7 cellular contexts compared by ENCODE assay signal in the genomic region with DNA sequence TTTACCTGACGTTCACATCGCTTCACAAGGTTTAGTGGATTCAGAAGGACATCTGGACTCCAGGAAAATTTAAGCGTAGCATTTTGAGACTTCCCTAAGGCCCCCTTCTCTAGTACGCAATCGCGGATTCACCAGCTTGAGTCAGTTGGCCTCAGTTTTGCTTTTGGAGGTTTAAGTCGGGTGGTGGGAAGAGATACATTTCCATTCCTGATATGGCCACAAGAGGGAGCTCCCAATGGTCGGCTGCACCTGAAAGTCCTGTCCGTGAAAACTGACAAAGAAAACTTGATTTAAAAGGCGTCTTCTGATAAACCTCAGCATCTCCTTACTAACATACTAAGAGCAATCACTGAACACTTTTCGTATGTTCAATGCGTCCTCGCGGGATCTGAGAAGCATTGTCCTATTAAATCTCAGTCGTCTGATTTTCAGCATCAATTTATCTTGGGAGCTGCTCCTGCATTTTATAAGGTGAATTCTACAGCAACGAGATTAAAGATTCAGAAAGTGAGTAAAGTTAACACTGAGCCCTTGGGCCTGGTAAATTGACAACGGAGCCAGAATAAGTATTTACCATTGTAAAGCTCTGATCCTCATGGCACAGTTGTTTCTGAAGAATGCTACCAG. TPM values are rescaled to one million over a fixed set of nuclear protein-coding genes. Genes with fewer than 3 reads are reported as not detected.
DNase-seq lines count a peak whose midpoint lies in the region; ATAC-seq, FAIRE-seq and TF ChIP-seq lines count a peak whose summit lies in the region.

No MANE protein-coding gene starts in this region.

- POLR2A ChIA-PET in activated CD8-positive, alpha-beta T cell treated with anti-CD3 and anti-CD28 coated beads, Interleukin-2, amount 10 ng/mL, durations not matched to agents 7 days and 5 days (lab: Charles Lee): interaction anchor here (0.7 kb wide), 1 partner anchor 517 kb away, joined by 4 read pairs; no protein-coding TSS in a partner anchor
- POLR2A ChIA-PET in endothelial cell of umbilical vein (lab: Charles Lee): interaction anchor here (1.0 to 1.3 kb wide), 3 partner anchors 23 to 337 kb away, joined by 3 read pairs; partner anchors contain the start of gene SEPSECS

- no peak for FAIRE-seq in endothelial cell of umbilical vein (lab: Jason Lieb, UNC)

- BruUV-seq in endothelial cell of umbilical vein (replicated peaks; lab: Mats Ljungman, UMichigan): no TSS peak

- peaks cover 0 to 2% of the 10 kb centered on the region in 2 experiments for H3K27me3 ChIP-seq in endothelial cell of umbilical vein (ENCODE audit: control insufficient read depth in 2 of 2, insufficient read depth in 2 of 2, low read length in 2 of 2)

- intact Hi-C loops in endothelial cell of umbilical vein (cut with micrococcal nuclease): loop anchor here (1.0 to 2.0 kb wide), 5 partner anchors 22 to 491 kb away; partner anchors contain the start of gene SEPSECS

- no peaks in the 10 kb centered on the region for H3K79me2 ChIP-seq in endothelial cell of umbilical vein (ENCODE audit: control insufficient read depth, insufficient read depth, low read length)

- no peaks in the 10 kb centered on the region for H3K36me3 Mint-ChIP-seq in activated CD8-positive, alpha-beta T cell treated with anti-CD3 and anti-CD28 coated beads, Interleukin-2, amount 10 ng/mL, durations not matched to agents 7 days and 5 days (ENCODE audit: low read depth)
- H3K36me3 Mint-ChIP-seq in stimulated activated effector memory CD8-positive, alpha-beta T cell treated with anti-CD3 and anti-CD28 coated beads, Interleukin-12 subunit alpha, Interleukin-12 subunit beta, amount 100 ng/mL, for 72 hours: no peaks in the 10 kb centered on the region

- no peaks in the 10 kb centered on the region for H3K9me3 Mint-ChIP-seq in activated CD8-positive, alpha-beta T cell treated with anti-CD3 and anti-CD28 coated beads, Interleukin-2, amount 10 ng/mL, durations not matched to agents 7 days and 5 days (ENCODE audit: insufficient read depth)
- H3K9me3 Mint-ChIP-seq in stimulated activated effector memory CD8-positive, alpha-beta T cell treated with anti-CD3 and anti-CD28 coated beads, Interleukin-12 subunit alpha, Interleukin-12 subunit beta, amount 100 ng/mL, for 72 hours: no peaks in the 10 kb centered on the region

- H3K36me3 ChIP-seq in endothelial cell of umbilical vein (ENCODE audit: control insufficient read depth in 2 of 2, extremely low read depth in 1 of 2, insufficient read depth in 2 of 2, low read length in 2 of 2): no peaks in the 10 kb centered on the region

- dilution Hi-C loops in endothelial cell of umbilical vein (cut with MboI; ENCODE audit: extremely low pct_ligation_motif_present, low sequenced_read_pairs): no loop called here

- no peak overlapping the region for H3K27ac Mint-ChIP-seq in activated CD8-positive, alpha-beta T cell treated with anti-CD3 and anti-CD28 coated beads, Interleukin-2, amount 10 ng/mL, durations not matched to agents 7 days and 5 days
- H3K27ac Mint-ChIP-seq in stimulated activated effector memory CD8-positive, alpha-beta T cell treated with anti-CD3 and anti-CD28 coated beads, Interleukin-12 subunit alpha, Interleukin-12 subunit beta, amount 100 ng/mL, for 72 hours: no peak overlapping the region

- ATAC-seq in HG02981 (IDR thresholded peaks at IDR 0.05; ENCODE audit: unreplicated experiment): peak; percentile 63
- peak; percentile 61 for ATAC-seq in activated CD8-positive, alpha-beta T cell treated with anti-CD3 and anti-CD28 coated beads, Interleukin-2, amount 10 ng/mL, durations not matched to agents 7 days and 5 days
- no peak for ATAC-seq in stimulated activated effector memory CD8-positive, alpha-beta T cell treated with anti-CD3 and anti-CD28 coated beads, Interleukin-12 subunit alpha, Interleukin-12 subunit beta, amount 100 ng/mL, for 72 hours

- peak; percentile 8 for TF ChIP-seq POLR2A in endothelial cell of umbilical vein (IDR thresholded peaks at IDR 0.05; ENCODE audit: low read depth, low read length)

- peaks cover 3% of the 10 kb centered on the region for H3K27me3 Mint-ChIP-seq in activated CD8-positive, alpha-beta T cell treated with anti-CD3 and anti-CD28 coated beads, Interleukin-2, amount 10 ng/mL, durations not matched to agents 7 days and 5 days (ENCODE audit: low read depth)

- H3K4me3 ChIP-seq in endothelial cell of umbilical vein (replicated peaks in 1 of 3; ENCODE audit: insufficient read depth in 1 of 3, low read depth in 1 of 3, low read length in 3 of 3): peak overlapping the region in 2 of 3 experiments; percentile 2 to 53

- peaks cover 11% of the 10 kb centered on the region for H3K4me1 Mint-ChIP-seq in activated CD8-positive, alpha-beta T cell treated with anti-CD3 and anti-CD28 coated beads, Interleukin-2, amount 10 ng/mL, durations not matched to agents 7 days and 5 days (ENCODE audit: low read depth)
- H3K4me1 Mint-ChIP-seq in stimulated activated effector memory CD8-positive, alpha-beta T cell treated with anti-CD3 and anti-CD28 coated beads, Interleukin-12 subunit alpha, Interleukin-12 subunit beta, amount 100 ng/mL, for 72 hours: no peaks in the 10 kb centered on the region

- DNase-seq in GM10266 (ENCODE audit: extremely low spot score): peak; percentile 63
- peak; percentile 52 for DNase-seq in NCI-H748 (lab: John Stamatoyannopoulos, UW; ENCODE audit: unreplicated experiment)
- peak; percentile 66 for DNase-seq in activated CD8-positive, alpha-beta T cell treated with anti-CD3 and anti-CD28 coated beads, Interleukin-2, amount 10 ng/mL, durations not matched to agents 7 days and 5 days
- DNase-seq in endothelial cell of umbilical vein (ENCODE audit: low read depth, low spot score): peak; percentile 90
- DNase-seq in mucosa of gallbladder (ENCODE audit: low spot score): peak; percentile 61
- peak; percentile 13 to 62 for DNase-seq in stimulated activated effector memory CD8-positive, alpha-beta T cell treated with anti-CD3 and anti-CD28 coated beads, Interleukin-12 subunit alpha, Interleukin-12 subunit beta, amount 100 ng/mL, for 72 hours (ENCODE audit: low spot score in 2 of 2)

- H3K9ac ChIP-seq in endothelial cell of umbilical vein (replicated peaks; ENCODE audit: extremely low read depth, insufficient read depth, low read length): peak overlapping the region; percentile 81

- H3K4me1 ChIP-seq in endothelial cell of umbilical vein (ENCODE audit: control insufficient read depth, extremely low read depth, insufficient read depth, low read length): peaks cover 17% of the 10 kb centered on the region

- no peaks in the 10 kb centered on the region for H3K9me1 ChIP-seq in endothelial cell of umbilical vein (replicated peaks; ENCODE audit: control insufficient read depth, extremely low read depth, insufficient read depth, low read length)

- peak overlapping the region; percentile 36 for H3K4me3 Mint-ChIP-seq in activated CD8-positive, alpha-beta T cell treated with anti-CD3 and anti-CD28 coated beads, Interleukin-2, amount 10 ng/mL, durations not matched to agents 7 days and 5 days
- H3K4me3 Mint-ChIP-seq in stimulated activated effector memory CD8-positive, alpha-beta T cell treated with anti-CD3 and anti-CD28 coated beads, Interleukin-12 subunit alpha, Interleukin-12 subunit beta, amount 100 ng/mL, for 72 hours: no peak overlapping the region

- peak overlapping the region; percentile 91 for H3K27ac ChIP-seq in endothelial cell of umbilical vein (ENCODE audit: insufficient read depth, low read depth, low read length)

- H3K4me2 ChIP-seq in endothelial cell of umbilical vein (ENCODE audit: insufficient read depth, low read length): peak overlapping the region; percentile 90

- TF ChIP-seq CTCF in GM10266 (IDR thresholded peaks at IDR 0.05; ENCODE audit: control insufficient read depth, insufficient read depth, low read depth, missing control alignments) (peak; percentile 73), endothelial cell of umbilical vein (IDR thresholded peaks at IDR 0.05; ENCODE audit: extremely low read depth in 1 of 2, insufficient read depth in 1 of 2, low read depth in 1 of 2, low read length in 2 of 2) (peak; percentile 82 to 85)

- H4K20me1 ChIP-seq in endothelial cell of umbilical vein (replicated peaks; ENCODE audit: control insufficient read depth, extremely low read depth, insufficient read depth, low read length): no peaks in the 10 kb centered on the region

- H2AFZ ChIP-seq in endothelial cell of umbilical vein (ENCODE audit: low read depth, low read length): peak overlapping the region; percentile 72

- H3K9me3 ChIP-seq in endothelial cell of umbilical vein (replicated peaks; ENCODE audit: control insufficient read depth, insufficient read depth, low read length): no peaks in the 10 kb centered on the region

- CTCF ChIA-PET in activated CD8-positive, alpha-beta T cell treated with anti-CD3 and anti-CD28 coated beads, Interleukin-2, amount 10 ng/mL, durations not matched to agents 7 days and 5 days (lab: Charles Lee): interaction anchor here (0.6 to 5.2 kb wide), 21 partner anchors 10 to 491 kb away, joined by 3 to 52 read pairs (median 4); partner anchors contain the start of gene SEPSECS
- CTCF ChIA-PET in endothelial cell of umbilical vein (lab: Charles Lee): interaction anchor here (0.6 to 3.6 kb wide), 70 partner anchors 9 to 509 kb away, joined by 3 to 114 read pairs (median 5); partner anchors contain the start of genes CCDC149, DHX15, PI4K2B and SEPSECS

TF ChIP-seq in endothelial cell of umbilical vein, 7 proteins besides CTCF, POLR2A, EP300 and RAD21 (continues in another document):
- TF ChIP-seq JUN (IDR thresholded peaks at IDR 0.05; ENCODE audit: borderline replicate concordance, insufficient read depth, insufficient read length, low read depth): no peak
- TF ChIP-seq MAX (IDR thresholded peaks at IDR 0.05; ENCODE audit: insufficient read depth, insufficient read length): no peak
- no peak for TF ChIP-seq FOS (IDR thresholded peaks at IDR 0.05; ENCODE audit: borderline replicate concordance, insufficient read depth, low read length)
- TF ChIP-seq EZH2 (IDR thresholded peaks at IDR 0.05; ENCODE audit: borderline replicate concordance, low read depth, low read length, severe bottlenecking): no peak
- TF ChIP-seq POLR2AphosphoS5 (IDR thresholded peaks at IDR 0.05; ENCODE audit: insufficient read depth, low read depth, low read length): no peak

RNA-seq across cellular contexts. Expression of gene LGI2, which starts 50.6 kb away (rescaled TPM):
- not detected for total RNA-seq in activated CD8-positive, alpha-beta T cell treated with anti-CD3 and anti-CD28 coated beads, Interleukin-2, amount 10 ng/mL, durations not matched to agents 7 days and 5 days
- total RNA-seq in endothelial cell of umbilical vein (not detected in 2 replicates), mucosa of gallbladder (18.4 TPM)
- polyA plus RNA-seq in endothelial cell of umbilical vein: not detected in 2 replicates
- not detected in 2 replicates for polyA plus RNA-seq in endothelial cell of umbilical vein (2011; cell fraction: cytosol; rRNA removed)
- polyA plus RNA-seq in endothelial cell of umbilical vein (2011; cell fraction: nucleus; rRNA removed): not detected in 2 replicates
- polyA plus RNA-seq in endothelial cell of umbilical vein (2012): 0.03 TPM in 2 replicates
- polyA minus RNA-seq in endothelial cell of umbilical vein: not detected in 2 replicates
- polyA minus RNA-seq in endothelial cell of umbilical vein (2011; cell fraction: cytosol; rRNA and poly(A)+ RNA removed): not detected
- not detected in 2 replicates for polyA minus RNA-seq in endothelial cell of umbilical vein (2011; cell fraction: nucleus; rRNA and poly(A)+ RNA removed)

Comparison
In these comparisons a context has a peak if more than half of its experiments do, and no peak if none do; other contexts are left out.
1. DNase-seq: peak in every context shown above with its lines; median percentile 90 in endothelial cell of umbilical vein; 66 in activated CD8-positive, alpha-beta T cell treated with anti-CD3 and anti-CD28 coated beads, Interleukin-2, amount 10 ng/mL, durations not matched to agents 7 days and 5 days; 63 in GM10266; 61 in mucosa of gallbladder; 52 in NCI-H748; 38 in stimulated activated effector memory CD8-positive, alpha-beta T cell treated with anti-CD3 and anti-CD28 coated beads, Interleukin-12 subunit alpha, Interleukin-12 subunit beta, amount 100 ng/mL, for 72 hours.
2. RNA of gene LGI2, which starts 50.6 kb away (total RNA-seq): 18.4 TPM in mucosa of gallbladder (single experiment); not detected in activated CD8-positive, alpha-beta T cell treated with anti-CD3 and anti-CD28 coated beads, Interleukin-2, amount 10 ng/mL, durations not matched to agents 7 days and 5 days and not detected in endothelial cell of umbilical vein; every median in the first group is over 10 times any median in the second.